Comparison of ENCODE assay signal across 26 cellular contexts in genomic region chr2:235591231-235591730, GRCh38.
"Had no signal": no experiment of that assay in that cellular context is flagged by ENCODE, and none has a peak within 500 bp of the region (broad histone marks: within the 10 kb centered on the region; RNA-seq: fewer than 3 reads in every experiment).

No MANE protein-coding gene starts in this region.

- H3K27me3 ChIP-seq: adrenal gland, body of pancreas, breast epithelium, SJSA1 had no signal

- H3K9ac ChIP-seq: SK-N-SH had no signal

- H3K27ac Mint-ChIP-seq: activated CD4-positive, alpha-beta T cell treated with anti-CD3 and anti-CD28 coated beads, Interleukin-2, amount 10 ng/mL, durations not matched to agents 24 days and 14 days; activated CD8-positive, alpha-beta T cell treated with anti-CD3 and anti-CD28 coated beads for 36 hours; activated naive CD4-positive, alpha-beta T cell treated with anti-CD3 and anti-CD28 coated beads, Interleukin-2, amount 50 U/mL, for 24 hours; activated T-cell treated with anti-CD3 and anti-CD28 coated beads, Interleukin-2, amount 50 U/mL, for 72 hours; activated T-helper 17 cell treated with anti-CD3 and anti-CD28 coated beads, Interleukin-2, amount 50 U/mL, for 72 hours; T-helper 1 cell treated with Interleukin-12 subunit alpha and Interleukin-12 subunit beta and Interleukin-4 antibody, amounts not matched to agents 30 μg/mL and 1 μg/mL, for 36 hours; T-helper 2 cell treated with Interferon-gamma antibody and Interleukin-4, amounts not matched to agents 5 μg/mL and 100 μg/mL, for 36 hours had no signal

- H3K9me3 Mint-ChIP-seq: activated CD4-positive, alpha-beta T cell treated with anti-CD3 and anti-CD28 coated beads, Interleukin-2, amount 10 ng/mL, durations not matched to agents 24 days and 14 days; activated CD8-positive, alpha-beta T cell treated with anti-CD3 and anti-CD28 coated beads for 36 hours; activated naive CD4-positive, alpha-beta T cell treated with anti-CD3 and anti-CD28 coated beads, Interleukin-2, amount 50 U/mL, for 24 hours; activated T-cell treated with anti-CD3 and anti-CD28 coated beads, Interleukin-2, amount 50 U/mL, for 72 hours; activated T-helper 17 cell treated with anti-CD3 and anti-CD28 coated beads, Interleukin-2, amount 50 U/mL, for 72 hours; T-helper 1 cell treated with Interleukin-12 subunit alpha and Interleukin-12 subunit beta and Interleukin-4 antibody, amounts not matched to agents 30 μg/mL and 1 μg/mL, for 36 hours; T-helper 2 cell treated with Interferon-gamma antibody and Interleukin-4, amounts not matched to agents 5 μg/mL and 100 μg/mL, for 36 hours had no signal

- H3K4me3 ChIP-seq: adrenal gland, body of pancreas, breast epithelium, K562, SJSA1 had no signal

- H3K4me3 Mint-ChIP-seq: activated CD4-positive, alpha-beta T cell treated with anti-CD3 and anti-CD28 coated beads, Interleukin-2, amount 10 ng/mL, durations not matched to agents 24 days and 14 days; activated CD8-positive, alpha-beta T cell treated with anti-CD3 and anti-CD28 coated beads for 36 hours; activated naive CD4-positive, alpha-beta T cell treated with anti-CD3 and anti-CD28 coated beads, Interleukin-2, amount 50 U/mL, for 24 hours; activated T-cell treated with anti-CD3 and anti-CD28 coated beads, Interleukin-2, amount 50 U/mL, for 72 hours; activated T-helper 17 cell treated with anti-CD3 and anti-CD28 coated beads, Interleukin-2, amount 50 U/mL, for 72 hours; T-helper 1 cell treated with Interleukin-12 subunit alpha and Interleukin-12 subunit beta and Interleukin-4 antibody, amounts not matched to agents 30 μg/mL and 1 μg/mL, for 36 hours; T-helper 2 cell treated with Interferon-gamma antibody and Interleukin-4, amounts not matched to agents 5 μg/mL and 100 μg/mL, for 36 hours had no signal

- H3K9me3 ChIP-seq: adrenal gland, body of pancreas, breast epithelium, SJSA1, SK-N-SH had no signal

- H3K36me3 Mint-ChIP-seq: activated naive CD4-positive, alpha-beta T cell treated with anti-CD3 and anti-CD28 coated beads, Interleukin-2, amount 50 U/mL, for 24 hours had no signal

- ATAC-seq: activated CD8-positive, alpha-beta T cell treated with anti-CD3 and anti-CD28 coated beads for 36 hours; activated T-cell treated with anti-CD3 and anti-CD28 coated beads, Interleukin-2, amount 50 U/mL, for 72 hours; activated T-helper 17 cell treated with anti-CD3 and anti-CD28 coated beads, Interleukin-2, amount 50 U/mL, for 72 hours; body of pancreas; K562; Right ventricle myocardium inferior had no signal

- H3K36me3 ChIP-seq: adrenal gland, breast epithelium, SJSA1 had no signal

- DNase-seq: activated CD4-positive, alpha-beta T cell treated with anti-CD3 and anti-CD28 coated beads, Interleukin-2, amount 10 ng/mL, durations not matched to agents 24 days and 14 days; activated CD4-positive, alpha-beta T cell treated with anti-CD3 and anti-CD28 coated beads, Interleukin-2, amount 50 U/mL, for 4 hours; activated CD8-positive, alpha-beta T cell treated with anti-CD3 and anti-CD28 coated beads for 36 hours; activated effector memory CD4-positive, alpha-beta T cell treated with anti-CD3 and anti-CD28 coated beads, Interleukin-2, amount 50 U/mL, for 16 hours; activated naive CD4-positive, alpha-beta T cell treated with Interleukin-2 at 50 U/mL for 16 hours; activated T-cell treated with anti-CD3 and anti-CD28 coated beads, Interleukin-2, amount 50 U/mL, for 1 hour; activated T-cell treated with anti-CD3 and anti-CD28 coated beads, Interleukin-2, amount 50 U/mL, for 72 hours; adrenal gland; body of pancreas; Karpas-422; NCI-H1105; NCI-H1417 treated with DMSO at 0.1 percent for 48 hours; NCI-H187 treated with DMSO at 0.1 percent for 48 hours; NCI-H226; NCI-H446 treated with DMSO at 0.1 percent for 48 hours; NCI-H69; NCI-H82; SK-N-SH had no signal

- H3K4me1 Mint-ChIP-seq: activated CD4-positive, alpha-beta T cell treated with anti-CD3 and anti-CD28 coated beads, Interleukin-2, amount 10 ng/mL, durations not matched to agents 24 days and 14 days; activated naive CD4-positive, alpha-beta T cell treated with anti-CD3 and anti-CD28 coated beads, Interleukin-2, amount 50 U/mL, for 24 hours; activated T-helper 17 cell treated with anti-CD3 and anti-CD28 coated beads, Interleukin-2, amount 50 U/mL, for 72 hours had no signal

- H3K4me2 ChIP-seq: SK-N-SH had no signal

- H3K27ac ChIP-seq: adrenal gland, body of pancreas, breast epithelium, SJSA1 had no signal

- H3K27me3 Mint-ChIP-seq: activated CD4-positive, alpha-beta T cell treated with anti-CD3 and anti-CD28 coated beads, Interleukin-2, amount 10 ng/mL, durations not matched to agents 24 days and 14 days had no signal
